ENCODE assay signal across 16 cellular contexts in genomic region chr18:35500113-35500512, GRCh38. TPM values are rescaled to one million over a fixed set of nuclear protein-coding genes. Genes with fewer than 3 reads are reported as not detected.
A peak's percentile ranks its signal among the peaks of the same experiment; 100 is the strongest.
DNase-seq lines count a peak whose midpoint lies in the region; ATAC-seq and TF ChIP-seq lines count a peak whose summit lies in the region.
"Had no signal": no experiment of that assay in that cellular context is flagged by ENCODE, and none has a peak within 500 bp of the region (broad histone marks: within the 10 kb centered on the region; RNA-seq: fewer than 3 reads in every experiment).

No MANE protein-coding gene starts in this region.

- CTCF ChIA-PET in CD4-positive, alpha-beta T cell (lab: Charles Lee): no interaction called here

- H3K9me3 ChIP-seq in CD4-positive, alpha-beta T cell (ENCODE audit: control insufficient read depth, low read length): no peaks in the 10 kb centered on the region
- H3K9me3 ChIP-seq in MG63: no peaks in the 10 kb centered on the region
- H3K9me3 ChIP-seq: HAP-1 had no signal

- no peak for TF ChIP-seq CTCF in CD4-positive, alpha-beta T cell (IDR thresholded peaks at IDR 0.05)
- no peak for TF ChIP-seq CTCF in coronary artery (IDR thresholded peaks at IDR 0.05)
- no peak for TF ChIP-seq CTCF in foreskin fibroblast (IDR thresholded peaks at IDR 0.05; ENCODE audit: low read depth, low read length)

- peaks cover 18% of the 10 kb centered on the region for H3K79me2 ChIP-seq in mesendoderm (ENCODE audit: control insufficient read depth, insufficient read depth, low read length)

- ATAC-seq in CD4-positive, alpha-beta T cell (ENCODE audit: poor library complexity): no peak
- ATAC-seq in HG02798 (IDR thresholded peaks at IDR 0.05; ENCODE audit: poor library complexity, unreplicated experiment): no peak
- ATAC-seq: GM12878, SK-N-SH treated with all-trans-retinoic acid at 6 μM for 48 hours had no signal

- no peak overlapping the region for H2BK120ac ChIP-seq in mesendoderm (ENCODE audit: low read depth, low read length)

- intact Hi-C loops in CD4-positive, alpha-beta T cell (cut with DNase I, micrococcal nuclease): no loop called here

- POLR2A ChIA-PET in CD4-positive, alpha-beta T cell (lab: Charles Lee): no interaction called here

- H3K27me3 Mint-ChIP-seq in CD4-positive, alpha-beta T cell: no peaks in the 10 kb centered on the region

- H3K36me3 ChIP-seq in mesendoderm (ENCODE audit: control insufficient read depth, insufficient read depth, low read length) (no peaks in the 10 kb centered on the region), MG63 (no peaks in the 10 kb centered on the region)
- H3K36me3 ChIP-seq: HAP-1 had no signal

- no peak overlapping the region for H2BK5ac ChIP-seq in mesendoderm (ENCODE audit: low read length)

- no peak overlapping the region for H2BK15ac ChIP-seq in mesendoderm (replicated peaks; ENCODE audit: low read depth)

- no peak overlapping the region for H3K9ac ChIP-seq in mesendoderm (ENCODE audit: low read length)

- H3K4me3 Mint-ChIP-seq in CD4-positive, alpha-beta T cell: peak overlapping the region; percentile 17

- H3K4me3 ChIP-seq in coronary artery: no peak overlapping the region
- no peak overlapping the region for H3K4me3 ChIP-seq in mesendoderm (ENCODE audit: low read length)
- no peak overlapping the region for H3K4me3 ChIP-seq in MG63
- no peak overlapping the region for H3K4me3 ChIP-seq in foreskin fibroblast (ENCODE audit: low read depth in 1 of 2, low read length in 2 of 2)
- H3K4me3 ChIP-seq: GM12878, HAP-1 had no signal

- no peaks in the 10 kb centered on the region for H3K9me3 Mint-ChIP-seq in CD4-positive, alpha-beta T cell

- no peak overlapping the region for H3K27ac Mint-ChIP-seq in CD4-positive, alpha-beta T cell

- WGBS in mesendoderm (ENCODE audit: extremely low coverage, insufficient coverage, low lambda C conversion rate): no CpG with 5 or more reads among the region's 3 CpGs

- peak overlapping the region; percentile 6 for H4K5ac ChIP-seq in mesendoderm (ENCODE audit: low read length)

- no peaks in the 10 kb centered on the region for H3K27me3 ChIP-seq in CD4-positive, alpha-beta T cell (ENCODE audit: control insufficient read depth, insufficient read depth, low read length)
- H3K27me3 ChIP-seq in mesendoderm (ENCODE audit: insufficient read depth, low read length, poor library complexity) (no peaks in the 10 kb centered on the region), MG63 (no peaks in the 10 kb centered on the region)

- H4K8ac ChIP-seq in mesendoderm (ENCODE audit: low read depth, low read length): no peak overlapping the region

- H3K36me3 Mint-ChIP-seq in CD4-positive, alpha-beta T cell (ENCODE audit: low read depth): peaks cover 11% of the 10 kb centered on the region

- no peak overlapping the region for H3K27ac ChIP-seq in CD4-positive, alpha-beta T cell (ENCODE audit: low read depth, low read length)
- H3K27ac ChIP-seq in coronary artery: no peak overlapping the region
- H3K27ac ChIP-seq in mesendoderm (ENCODE audit: low read depth, low read length): no peak overlapping the region

- no peak overlapping the region for H3K4me2 ChIP-seq in mesendoderm (ENCODE audit: low read length)

- no peak overlapping the region for H3K4ac ChIP-seq in mesendoderm (ENCODE audit: low read depth, low read length)

- peaks cover 12% of the 10 kb centered on the region for H3K79me1 ChIP-seq in mesendoderm (ENCODE audit: low read length)

- peaks cover 37% of the 10 kb centered on the region for H3K4me1 Mint-ChIP-seq in CD4-positive, alpha-beta T cell (ENCODE audit: low read depth)

- no peak overlapping the region for H3K56ac ChIP-seq in mesendoderm (ENCODE audit: low read length)

- no peak overlapping the region for H3K23ac ChIP-seq in mesendoderm (ENCODE audit: low read length)

- peaks cover 7% of the 10 kb centered on the region for H3K4me1 ChIP-seq in mesendoderm (ENCODE audit: control insufficient read depth, low read depth, low read length)

- DNase-seq in CD4-positive, alpha-beta T cell: no peak
- DNase-seq in NCI-H2171 (lab: John Stamatoyannopoulos, UW) (peak; percentile 32), coronary artery (ENCODE audit: low spot score) (peak; percentile 29), mesendoderm (no peak), MG63 (no peak), foreskin fibroblast (no peak)
- DNase-seq: DMS53, NCI-H1417 treated with DMSO at 0.1 percent for 48 hours, NCI-H2081, NCI-H446, NCI-H774, Right ventricle myocardium superior had no signal

- H3K18ac ChIP-seq in mesendoderm (ENCODE audit: low read length): no peak overlapping the region

- no peak overlapping the region for H2AK5ac ChIP-seq in mesendoderm (ENCODE audit: low read length)

RNA-seq across cellular contexts. Expression of gene INO80C, which starts 2.4 kb away (rescaled TPM):
- total RNA-seq in CD4-positive, alpha-beta T cell: 10 to 100 TPM; 13.0 to 16.0 TPM
- polyA plus RNA-seq in mesendoderm (2013, experiment 1 of 2): 44.6 TPM
- 39.5 TPM for polyA plus RNA-seq in mesendoderm (2013, experiment 2 of 2)
- total RNA-seq in MG63 (2014; rRNA removed; shearing (Covaris generic); ENCODE audit: low replicate concordance): 8.5 and 14.1 TPM in 2 replicates

Comparison
In these comparisons a context has a peak if more than half of its experiments do, and no peak if none do; other contexts are left out.
1. DNase-seq: peak in NCI-H2171 (single experiment) and coronary artery (single experiment); none in CD4-positive, alpha-beta T cell (0 of 10), mesendoderm (single experiment), MG63 (single experiment) and foreskin fibroblast (0 of 2).